Comparison of ENCODE assay signal across 1 cellular context in genomic region chr17:48542956-48543853, GRCh38.
TF ChIP-seq lines count a peak whose summit lies in the region.

No MANE protein-coding gene starts in this region.

TF ChIP-seq in K562, 482 proteins besides CTCF, POLR2A, EP300 and RAD21 (continued from another document and continues in another):
- TF ChIP-seq NKRF (IDR thresholded peaks at IDR 0.05; ENCODE audit: borderline replicate concordance) (no peak; the same call in 1 of the 2 replicates), ZBTB11 (CRISPR knock-in tag; IDR thresholded peaks at IDR 0.05) (0 out of 6 replicates have a peak, but pooled peaks of 1 of the 3 experiments have one; percentile 19), ADNP (tag; IDR thresholded peaks at IDR 0.05) (no peak), ZBTB1 (CRISPR knock-in tag; IDR thresholded peaks at IDR 0.05; ENCODE audit: borderline replicate concordance, low read depth) (peak; percentile 56; the same call in 1 of the 2 replicates), PCBP1 (IDR thresholded peaks at IDR 0.05; ENCODE audit: low read depth, low read length, poor library complexity, severe bottlenecking) (peak; percentile 70), RBBP5 (IDR thresholded peaks at IDR 0.05; ENCODE audit: borderline replicate concordance, insufficient read depth, low read length, poor library complexity, severe bottlenecking) (peak; percentile 99), KLF10 (CRISPR knock-in tag; IDR thresholded peaks at IDR 0.05) (no peak), ASH1L (IDR thresholded peaks at IDR 0.05; ENCODE audit: borderline replicate concordance, low read depth, partially characterized antibody) (no peak), MXI1 (IDR thresholded peaks at IDR 0.05; ENCODE audit: low read depth, low read length) (no peak), CEBPG (CRISPR knock-in tag; IDR thresholded peaks at IDR 0.05) (no peak), CEBPG (tag; conservative IDR thresholded peaks at IDR 0.05 in 1 of 2, IDR thresholded peaks at IDR 0.05 in 1 of 2) (no peak), HMGN3 (IDR thresholded peaks at IDR 0.05; ENCODE audit: borderline replicate concordance, extremely low read depth, insufficient read length, low read depth, low read length) (peak; percentile 64), PHF8 (IDR thresholded peaks at IDR 0.05; ENCODE audit: borderline replicate concordance, low read length) (peak; percentile 35; the same call in 1 of the 2 replicates), THAP12 (CRISPR knock-in tag; IDR thresholded peaks at IDR 0.05) (no peak), POLR2AphosphoS2 (IDR thresholded peaks at IDR 0.05; ENCODE audit: low read length) (no peak), COPS2 (conservative IDR thresholded peaks at IDR 0.05) (no peak), GTF2A2 (tag; IDR thresholded peaks at IDR 0.05) (0 out of 2 replicates have a peak, but pooled peaks have one; percentile 24), ZNF507 (tag; conservative IDR thresholded peaks at IDR 0.05) (no peak), MEF2D (tag; conservative IDR thresholded peaks at IDR 0.05; ENCODE audit: low read depth) (no peak), PRMT5 (CRISPR knock-in tag; IDR thresholded peaks at IDR 0.05) (no peak), ZNF354B (CRISPR knock-in tag; IDR thresholded peaks at IDR 0.05) (no peak), STAG1 (CRISPR knock-in tag; IDR thresholded peaks at IDR 0.05; ENCODE audit: borderline replicate concordance) (no peak), ZSCAN29 (IDR thresholded peaks at IDR 0.05) (no peak), EZH2 (IDR thresholded peaks at IDR 0.05; ENCODE audit: borderline replicate concordance, low read depth, low read length) (no peak), FOXM1 (IDR thresholded peaks at IDR 0.05; ENCODE audit: low read depth) (no peak), FOXM1 (CRISPR knock-in tag; IDR thresholded peaks at IDR 0.05; ENCODE audit: low read depth) (no peak), KAT7 (CRISPR knock-in tag; IDR thresholded peaks at IDR 0.05; ENCODE audit: borderline replicate concordance) (no peak), ETS1 (conservative IDR thresholded peaks at IDR 0.05; ENCODE audit: control insufficient read depth, low read depth, low read length) (peak; percentile 27; the same call in 1 of the 2 replicates), ZNF764 (CRISPR knock-in tag; IDR thresholded peaks at IDR 0.05; ENCODE audit: low read depth) (no peak), NFIX (CRISPR knock-in tag; IDR thresholded peaks at IDR 0.05; ENCODE audit: low read depth) (no peak), MTA3 (IDR thresholded peaks at IDR 0.05; ENCODE audit: borderline replicate concordance) (peak; percentile 43; the same call in 1 of the 2 replicates), NRF1 (conservative IDR thresholded peaks at IDR 0.05 in 1 of 2, IDR thresholded peaks at IDR 0.05 in 1 of 2) (peak; percentile 71 to 77), RHOXF2B (CRISPR knock-in tag; conservative IDR thresholded peaks at IDR 0.05) (no peak)
- TF ChIP-seq, protein P1, sequence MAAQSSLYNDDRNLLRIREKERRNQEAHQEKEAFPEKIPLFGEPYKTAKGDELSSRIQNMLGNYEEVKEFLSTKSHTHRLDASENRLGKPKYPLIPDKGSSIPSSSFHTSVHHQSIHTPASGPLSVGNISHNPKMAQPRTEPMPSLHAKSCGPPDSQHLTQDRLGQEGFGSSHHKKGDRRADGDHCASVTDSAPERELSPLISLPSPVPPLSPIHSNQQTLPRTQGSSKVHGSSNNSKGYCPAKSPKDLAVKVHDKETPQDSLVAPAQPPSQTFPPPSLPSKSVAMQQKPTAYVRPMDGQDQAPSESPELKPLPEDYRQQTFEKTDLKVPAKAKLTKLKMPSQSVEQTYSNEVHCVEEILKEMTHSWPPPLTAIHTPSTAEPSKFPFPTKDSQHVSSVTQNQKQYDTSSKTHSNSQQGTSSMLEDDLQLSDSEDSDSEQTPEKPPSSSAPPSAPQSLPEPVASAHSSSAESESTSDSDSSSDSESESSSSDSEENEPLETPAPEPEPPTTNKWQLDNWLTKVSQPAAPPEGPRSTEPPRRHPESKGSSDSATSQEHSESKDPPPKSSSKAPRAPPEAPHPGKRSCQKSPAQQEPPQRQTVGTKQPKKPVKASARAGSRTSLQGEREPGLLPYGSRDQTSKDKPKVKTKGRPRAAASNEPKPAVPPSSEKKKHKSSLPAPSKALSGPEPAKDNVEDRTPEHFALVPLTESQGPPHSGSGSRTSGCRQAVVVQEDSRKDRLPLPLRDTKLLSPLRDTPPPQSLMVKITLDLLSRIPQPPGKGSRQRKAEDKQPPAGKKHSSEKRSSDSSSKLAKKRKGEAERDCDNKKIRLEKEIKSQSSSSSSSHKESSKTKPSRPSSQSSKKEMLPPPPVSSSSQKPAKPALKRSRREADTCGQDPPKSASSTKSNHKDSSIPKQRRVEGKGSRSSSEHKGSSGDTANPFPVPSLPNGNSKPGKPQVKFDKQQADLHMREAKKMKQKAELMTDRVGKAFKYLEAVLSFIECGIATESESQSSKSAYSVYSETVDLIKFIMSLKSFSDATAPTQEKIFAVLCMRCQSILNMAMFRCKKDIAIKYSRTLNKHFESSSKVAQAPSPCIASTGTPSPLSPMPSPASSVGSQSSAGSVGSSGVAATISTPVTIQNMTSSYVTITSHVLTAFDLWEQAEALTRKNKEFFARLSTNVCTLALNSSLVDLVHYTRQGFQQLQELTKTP (IDR thresholded peaks at IDR 0.05; ENCODE audit: low read depth in 1 of 2, partially characterized antibody in 2 of 2): peak; percentile 17 to 59
- TF ChIP-seq, protein P2, sequence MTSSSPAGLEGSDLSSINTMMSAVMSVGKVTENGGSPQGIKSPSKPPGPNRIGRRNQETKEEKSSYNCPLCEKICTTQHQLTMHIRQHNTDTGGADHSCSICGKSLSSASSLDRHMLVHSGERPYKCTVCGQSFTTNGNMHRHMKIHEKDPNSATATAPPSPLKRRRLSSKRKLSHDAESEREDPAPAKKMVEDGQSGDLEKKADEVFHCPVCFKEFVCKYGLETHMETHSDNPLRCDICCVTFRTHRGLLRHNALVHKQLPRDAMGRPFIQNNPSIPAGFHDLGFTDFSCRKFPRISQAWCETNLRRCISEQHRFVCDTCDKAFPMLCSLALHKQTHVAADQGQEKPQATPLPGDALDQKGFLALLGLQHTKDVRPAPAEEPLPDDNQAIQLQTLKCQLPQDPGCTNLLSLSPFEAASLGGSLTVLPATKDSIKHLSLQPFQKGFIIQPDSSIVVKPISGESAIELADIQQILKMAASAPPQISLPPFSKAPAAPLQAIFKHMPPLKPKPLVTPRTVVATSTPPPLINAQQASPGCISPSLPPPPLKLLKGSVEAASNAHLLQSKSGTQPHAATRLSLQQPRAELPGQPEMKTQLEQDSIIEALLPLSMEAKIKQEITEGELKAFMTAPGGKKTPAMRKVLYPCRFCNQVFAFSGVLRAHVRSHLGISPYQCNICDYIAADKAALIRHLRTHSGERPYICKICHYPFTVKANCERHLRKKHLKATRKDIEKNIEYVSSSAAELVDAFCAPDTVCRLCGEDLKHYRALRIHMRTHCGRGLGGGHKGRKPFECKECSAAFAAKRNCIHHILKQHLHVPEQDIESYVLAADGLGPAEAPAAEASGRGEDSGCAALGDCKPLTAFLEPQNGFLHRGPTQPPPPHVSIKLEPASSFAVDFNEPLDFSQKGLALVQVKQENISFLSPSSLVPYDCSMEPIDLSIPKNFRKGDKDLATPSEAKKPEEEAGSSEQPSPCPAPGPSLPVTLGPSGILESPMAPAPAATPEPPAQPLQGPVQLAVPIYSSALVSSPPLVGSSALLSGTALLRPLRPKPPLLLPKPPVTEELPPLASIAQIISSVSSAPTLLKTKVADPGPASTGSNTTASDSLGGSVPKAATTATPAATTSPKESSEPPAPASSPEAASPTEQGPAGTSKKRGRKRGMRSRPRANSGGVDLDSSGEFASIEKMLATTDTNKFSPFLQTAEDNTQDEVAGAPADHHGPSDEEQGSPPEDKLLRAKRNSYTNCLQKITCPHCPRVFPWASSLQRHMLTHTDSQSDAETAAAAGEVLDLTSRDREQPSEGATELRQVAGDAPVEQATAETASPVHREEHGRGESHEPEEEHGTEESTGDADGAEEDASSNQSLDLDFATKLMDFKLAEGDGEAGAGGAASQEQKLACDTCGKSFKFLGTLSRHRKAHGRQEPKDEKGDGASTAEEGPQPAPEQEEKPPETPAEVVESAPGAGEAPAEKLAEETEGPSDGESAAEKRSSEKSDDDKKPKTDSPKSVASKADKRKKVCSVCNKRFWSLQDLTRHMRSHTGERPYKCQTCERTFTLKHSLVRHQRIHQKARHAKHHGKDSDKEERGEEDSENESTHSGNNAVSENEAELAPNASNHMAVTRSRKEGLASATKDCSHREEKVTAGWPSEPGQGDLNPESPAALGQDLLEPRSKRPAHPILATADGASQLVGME (CRISPR knock-in tag; IDR thresholded peaks at IDR 0.05): no peak
- TF ChIP-seq, protein P3, sequence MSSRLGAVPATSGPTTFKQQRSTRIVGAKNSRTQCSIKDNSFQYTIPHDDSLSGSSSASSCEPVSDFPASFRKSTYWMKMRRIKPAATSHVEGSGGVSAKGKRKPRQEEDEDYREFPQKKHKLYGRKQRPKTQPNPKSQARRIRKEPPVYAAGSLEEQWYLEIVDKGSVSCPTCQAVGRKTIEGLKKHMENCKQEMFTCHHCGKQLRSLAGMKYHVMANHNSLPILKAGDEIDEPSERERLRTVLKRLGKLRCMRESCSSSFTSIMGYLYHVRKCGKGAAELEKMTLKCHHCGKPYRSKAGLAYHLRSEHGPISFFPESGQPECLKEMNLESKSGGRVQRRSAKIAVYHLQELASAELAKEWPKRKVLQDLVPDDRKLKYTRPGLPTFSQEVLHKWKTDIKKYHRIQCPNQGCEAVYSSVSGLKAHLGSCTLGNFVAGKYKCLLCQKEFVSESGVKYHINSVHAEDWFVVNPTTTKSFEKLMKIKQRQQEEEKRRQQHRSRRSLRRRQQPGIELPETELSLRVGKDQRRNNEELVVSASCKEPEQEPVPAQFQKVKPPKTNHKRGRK (tag; IDR thresholded peaks at IDR 0.05): 0 out of 2 replicates have a peak, but pooled peaks have one; percentile 13
- TF ChIP-seq, protein P4, sequence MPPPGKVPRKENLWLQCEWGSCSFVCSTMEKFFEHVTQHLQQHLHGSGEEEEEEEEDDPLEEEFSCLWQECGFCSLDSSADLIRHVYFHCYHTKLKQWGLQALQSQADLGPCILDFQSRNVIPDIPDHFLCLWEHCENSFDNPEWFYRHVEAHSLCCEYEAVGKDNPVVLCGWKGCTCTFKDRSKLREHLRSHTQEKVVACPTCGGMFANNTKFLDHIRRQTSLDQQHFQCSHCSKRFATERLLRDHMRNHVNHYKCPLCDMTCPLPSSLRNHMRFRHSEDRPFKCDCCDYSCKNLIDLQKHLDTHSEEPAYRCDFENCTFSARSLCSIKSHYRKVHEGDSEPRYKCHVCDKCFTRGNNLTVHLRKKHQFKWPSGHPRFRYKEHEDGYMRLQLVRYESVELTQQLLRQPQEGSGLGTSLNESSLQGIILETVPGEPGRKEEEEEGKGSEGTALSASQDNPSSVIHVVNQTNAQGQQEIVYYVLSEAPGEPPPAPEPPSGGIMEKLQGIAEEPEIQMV (tag; conservative IDR thresholded peaks at IDR 0.05; ENCODE audit: low read depth): no peak
